ENCODE assay signal across 22 cellular contexts in the genomic region with DNA sequence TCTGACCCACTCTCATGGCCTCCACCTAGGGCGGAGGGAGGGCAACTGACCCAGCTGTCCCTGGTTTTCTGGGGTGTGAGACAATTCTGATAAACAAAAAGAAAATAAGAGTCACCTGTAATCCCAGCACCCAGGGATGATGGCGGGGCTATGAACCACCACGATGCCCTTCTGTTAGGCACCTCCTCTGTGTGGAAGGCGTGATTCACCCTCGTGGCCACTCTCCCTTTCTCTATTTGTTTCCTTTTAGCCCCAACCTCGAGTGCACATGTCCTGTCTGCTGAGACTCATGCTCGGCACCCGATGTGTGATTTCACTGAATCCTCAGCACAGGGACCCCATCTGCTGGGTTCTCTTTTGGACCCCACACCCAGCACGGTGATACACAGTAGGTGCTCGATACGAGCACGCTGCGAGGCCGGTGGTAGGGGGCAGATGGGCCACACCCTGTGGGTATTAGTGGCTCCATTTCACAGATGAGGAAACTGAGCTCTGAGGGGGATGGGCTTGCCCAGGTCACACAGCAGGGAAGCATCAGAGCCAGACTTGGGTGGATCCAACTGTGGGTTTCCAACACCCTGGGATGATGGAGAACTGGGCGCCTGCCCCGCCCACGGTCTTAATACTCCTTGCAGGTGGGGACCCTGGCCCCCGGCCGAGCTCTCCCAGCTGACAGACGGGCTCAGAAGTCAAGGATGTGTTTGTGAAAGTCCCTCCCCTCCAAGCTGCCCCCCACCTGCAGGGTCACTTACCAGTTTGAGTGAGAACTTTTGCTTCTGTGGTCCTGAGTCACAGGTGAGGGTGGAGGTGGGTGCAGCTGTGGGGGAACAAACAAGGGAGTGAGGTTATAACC. TPM values are rescaled to one million over a fixed set of nuclear protein-coding genes. Genes with fewer than 3 reads are reported as not detected.
DNase-seq lines count a peak whose midpoint lies in the region; ATAC-seq, FAIRE-seq and TF ChIP-seq lines count a peak whose summit lies in the region.
"Had no signal": no experiment of that assay in that cellular context is flagged by ENCODE, and none has a peak within 500 bp of the region (broad histone marks: within the 10 kb centered on the region; RNA-seq: fewer than 3 reads in every experiment).

No MANE protein-coding gene starts in this region.

- no peak overlapping the region for H3K9ac ChIP-seq in HepG2 (ENCODE audit: insufficient read depth, low read depth, low read length)
- H3K9ac ChIP-seq: KMS-11 had no signal

- POLR2A ChIA-PET in activated CD4-positive, alpha-beta memory T cell treated with anti-CD3 and anti-CD28 coated beads for 36 hours (lab: Charles Lee) = no interaction called here
- POLR2A ChIA-PET in activated CD4-positive, alpha-beta memory T cell treated with anti-CD3 and anti-CD28 coated beads, Interleukin-2, amount 10 ng/mL, durations not matched to agents 7 days and 5 days (lab: Charles Lee) = interaction anchor here (1.5 kb wide), 1 partner anchor 25 kb away, joined by 3 read pairs; a partner anchor contains a TSS
- POLR2A ChIA-PET in HepG2 (lab: Yijun Ruan, JAX) = no interaction called here

- H3K4me3 Mint-ChIP-seq in activated CD4-positive, alpha-beta memory T cell treated with anti-CD3 and anti-CD28 coated beads for 36 hours = no peak overlapping the region
- H3K4me3 Mint-ChIP-seq in activated CD4-positive, alpha-beta memory T cell treated with anti-CD3 and anti-CD28 coated beads, Interleukin-2, amount 10 ng/mL, durations not matched to agents 7 days and 5 days = no peak overlapping the region
- peak overlapping the region; percentile 37 for H3K4me3 Mint-ChIP-seq in endothelial cell (ENCODE audit: unreplicated experiment)
- H3K4me3 Mint-ChIP-seq: B cell, CD14-positive monocyte had no signal

- ATAC-seq in HepG2 = no peak
- no peak for ATAC-seq in right lobe of liver
- ATAC-seq: A549, HCT116 had no signal

- no peak for TF ChIP-seq RAD21 in HepG2 (CRISPR knock-in tag; IDR thresholded peaks at IDR 0.05)

- H3K9me3 ChIP-seq in HepG2 (ENCODE audit: low read length) = no peaks in the 10 kb centered on the region
- H3K9me3 ChIP-seq in right lobe of liver = no peaks in the 10 kb centered on the region
- H3K9me3 ChIP-seq: A549 had no signal

- no peaks in the 10 kb centered on the region for H4K20me1 ChIP-seq in HepG2 (ENCODE audit: insufficient read depth, low read length)

- TF ChIP-seq CTCF in HepG2 (CRISPR knock-in tag; IDR thresholded peaks at IDR 0.05) (no peak), right lobe of liver (IDR thresholded peaks at IDR 0.05) (no peak), endothelial cell (IDR thresholded peaks at IDR 0.05; ENCODE audit: unreplicated experiment) (no peak)

- DNase-seq in activated CD4-positive, alpha-beta memory T cell treated with anti-CD3 and anti-CD28 coated beads for 36 hours = peak; percentile 23
- no peak for DNase-seq in activated CD4-positive, alpha-beta memory T cell treated with anti-CD3 and anti-CD28 coated beads, Interleukin-2, amount 10 ng/mL, durations not matched to agents 7 days and 5 days
- DNase-seq in HepG2 (ENCODE audit: low spot score) (no peak), right lobe of liver (no peak), endothelial cell (ENCODE audit: low spot score) (no peak), NCI-H2227 treated with DMSO at 0.1 percent for 48 hours (lab: John Stamatoyannopoulos, UW) (no peak)
- DNase-seq in activated CD4-positive, CD25-positive, alpha-beta regulatory T cell treated with anti-CD3 and anti-CD28 coated beads, Interleukin-2, amount 50 U/mL, for 72 hours = no peak
- DNase-seq: DMS53, GF-D8, NCI-H1417, NCI-H1694 treated with DMSO at 0.1 percent for 48 hours, NCI-H2171 treated with DMSO at 0.1 percent for 48 hours, NCI-H526 had no signal

- 92% methylated on average over 14 of the region's 20 CpGs for WGBS in HepG2 (ENCODE audit: low lambda C conversion rate)
- WGBS in right lobe of liver (ENCODE audit: insufficient coverage, low coverage, low lambda C conversion rate, missing lambda C conversion rate) = 72% methylated on average over 6 of the region's 20 CpGs

- no peaks in the 10 kb centered on the region for H3K79me2 ChIP-seq in HepG2 (ENCODE audit: insufficient read depth, low read length)

- intact Hi-C loops in activated CD4-positive, alpha-beta memory T cell treated with anti-CD3 and anti-CD28 coated beads for 36 hours (cut with micrococcal nuclease) = no loop called here
- intact Hi-C loops in HepG2 (cut with micrococcal nuclease; ENCODE audit: unreplicated experiment) (no loop called here), right lobe of liver (cut with DNase I) (no loop called here)

- H3K36me3 ChIP-seq in HepG2 (replicated peaks in 1 of 2; ENCODE audit: control insufficient read depth in 1 of 2, insufficient read depth in 2 of 2, low read length in 2 of 2) = peaks cover 25 to 65% of the 10 kb centered on the region in 2 experiments
- H3K36me3 ChIP-seq in right lobe of liver = peaks cover 0 to 75% (median 25%) of the 10 kb centered on the region in 4 donors

- H2AFZ ChIP-seq in HepG2 (ENCODE audit: low read length) = no peak overlapping the region

- CTCF ChIA-PET in activated CD4-positive, alpha-beta memory T cell treated with anti-CD3 and anti-CD28 coated beads for 36 hours (lab: Charles Lee) = no interaction called here
- CTCF ChIA-PET in activated CD4-positive, alpha-beta memory T cell treated with anti-CD3 and anti-CD28 coated beads, Interleukin-2, amount 10 ng/mL, durations not matched to agents 7 days and 5 days (lab: Charles Lee) = interaction anchor here (1.9 kb wide), 1 partner anchor 17 kb away, joined by 4 read pairs; no protein-coding TSS in a partner anchor
- CTCF ChIA-PET in HepG2 (lab: Yijun Ruan, JAX; ENCODE audit: low intra/inter-chr PET ratio, low total read pairs) = no interaction called here

- no peak overlapping the region for H3K27ac ChIP-seq in HepG2 (ENCODE audit: extremely low read length, insufficient read depth, low read length)
- H3K27ac ChIP-seq in right lobe of liver = no peak overlapping the region
- H3K27ac ChIP-seq: A549, HL-60, KMS-11 had no signal

- H3K4me1 ChIP-seq in HepG2 (ENCODE audit: insufficient read depth, low read length) = no peaks in the 10 kb centered on the region
- no peaks in the 10 kb centered on the region for H3K4me1 ChIP-seq in right lobe of liver

- peaks cover 21% of the 10 kb centered on the region for H3K4me1 Mint-ChIP-seq in activated CD4-positive, alpha-beta memory T cell treated with anti-CD3 and anti-CD28 coated beads for 36 hours (ENCODE audit: low read depth)
- H3K4me1 Mint-ChIP-seq in activated CD4-positive, alpha-beta memory T cell treated with anti-CD3 and anti-CD28 coated beads, Interleukin-2, amount 10 ng/mL, durations not matched to agents 7 days and 5 days = peaks cover 42% of the 10 kb centered on the region
- no peaks in the 10 kb centered on the region for H3K4me1 Mint-ChIP-seq in endothelial cell (ENCODE audit: unreplicated experiment)

- H3K27me3 ChIP-seq in HepG2 (ENCODE audit: control insufficient read depth in 1 of 2, insufficient read depth in 2 of 2, low read length in 2 of 2) (no peaks in the 10 kb centered on the region), right lobe of liver (no peaks in the 10 kb centered on the region)

- TF ChIP-seq EP300 in HepG2 (IDR thresholded peaks at IDR 0.05; ENCODE audit: low read depth in 2 of 2, low read length in 2 of 2) (no peak), HepG2 (CRISPR knock-in tag; IDR thresholded peaks at IDR 0.05; ENCODE audit: borderline replicate concordance) (no peak)

- no peaks in the 10 kb centered on the region for H3K9me3 Mint-ChIP-seq in activated CD4-positive, alpha-beta memory T cell treated with anti-CD3 and anti-CD28 coated beads for 36 hours
- H3K9me3 Mint-ChIP-seq in activated CD4-positive, alpha-beta memory T cell treated with anti-CD3 and anti-CD28 coated beads, Interleukin-2, amount 10 ng/mL, durations not matched to agents 7 days and 5 days = no peaks in the 10 kb centered on the region
- no peaks in the 10 kb centered on the region for H3K9me3 Mint-ChIP-seq in endothelial cell (ENCODE audit: unreplicated experiment)

- TF ChIP-seq POLR2A in HepG2 (IDR thresholded peaks at IDR 0.05; ENCODE audit: insufficient read depth in 1 of 2, low read depth in 2 of 2, low read length in 2 of 2) = no peak
- TF ChIP-seq POLR2A in right lobe of liver (IDR thresholded peaks at IDR 0.05) = no peak

- no peak overlapping the region for H3K27ac Mint-ChIP-seq in activated CD4-positive, alpha-beta memory T cell treated with anti-CD3 and anti-CD28 coated beads for 36 hours
- H3K27ac Mint-ChIP-seq in activated CD4-positive, alpha-beta memory T cell treated with anti-CD3 and anti-CD28 coated beads, Interleukin-2, amount 10 ng/mL, durations not matched to agents 7 days and 5 days = no peak overlapping the region
- H3K27ac Mint-ChIP-seq in endothelial cell (ENCODE audit: unreplicated experiment) = no peak overlapping the region
- H3K27ac Mint-ChIP-seq: B cell had no signal

- no peak overlapping the region for H3K4me3 ChIP-seq in HepG2 (replicated peaks in 1 of 3; ENCODE audit: insufficient read depth in 1 of 3, low read depth in 2 of 3, low read length in 3 of 3)
- no peak overlapping the region for H3K4me3 ChIP-seq in right lobe of liver
- H3K4me3 ChIP-seq: A549 had no signal

- no peak for FAIRE-seq in HepG2 (lab: Jason Lieb, UNC)
- FAIRE-seq: A549, H1 had no signal

- H3K27me3 Mint-ChIP-seq in activated CD4-positive, alpha-beta memory T cell treated with anti-CD3 and anti-CD28 coated beads for 36 hours = no peaks in the 10 kb centered on the region
- H3K27me3 Mint-ChIP-seq in activated CD4-positive, alpha-beta memory T cell treated with anti-CD3 and anti-CD28 coated beads, Interleukin-2, amount 10 ng/mL, durations not matched to agents 7 days and 5 days = no peaks in the 10 kb centered on the region
- peaks cover 3% of the 10 kb centered on the region for H3K27me3 Mint-ChIP-seq in endothelial cell (ENCODE audit: unreplicated experiment)
- H3K27me3 Mint-ChIP-seq: B cell had no signal

- in situ Hi-C loops in HepG2 (cut with HindIII; ENCODE audit: extremely low pct_ligation_motif_present, low pct_unique_long_range_greater_than_20kb) = no loop called here

- no TSS peak for BruUV-seq in HepG2 (replicated peaks; lab: Mats Ljungman, UMichigan)

- peaks cover 38% of the 10 kb centered on the region for H3K36me3 Mint-ChIP-seq in activated CD4-positive, alpha-beta memory T cell treated with anti-CD3 and anti-CD28 coated beads for 36 hours
- peaks cover 67% of the 10 kb centered on the region for H3K36me3 Mint-ChIP-seq in activated CD4-positive, alpha-beta memory T cell treated with anti-CD3 and anti-CD28 coated beads, Interleukin-2, amount 10 ng/mL, durations not matched to agents 7 days and 5 days (ENCODE audit: low read depth)
- H3K36me3 Mint-ChIP-seq in endothelial cell (ENCODE audit: low read depth, unreplicated experiment) = peaks cover 37% of the 10 kb centered on the region

- H3K4me2 ChIP-seq in HepG2 (ENCODE audit: low read depth, low read length) = no peak overlapping the region
- H3K4me2 ChIP-seq: A549, KMS-11 had no signal

RNA-seq across cellular contexts. Expression of a gene that starts 24.9 kb away (rescaled TPM):
- 10 to 100 TPM; 54.4 to 55.8 TPM for total RNA-seq in activated CD4-positive, alpha-beta memory T cell treated with anti-CD3 and anti-CD28 coated beads for 36 hours
- total RNA-seq in activated CD4-positive, alpha-beta memory T cell treated with anti-CD3 and anti-CD28 coated beads, Interleukin-2, amount 10 ng/mL, durations not matched to agents 7 days and 5 days = 10 to 100 TPM; 80.0 to 80.6 TPM
- total RNA-seq in HepG2 (2016; rRNA removed; fragmentation: Illumina TruSeq; extraction: Trizol) (25.6 and 28.3 TPM in 2 replicates), right lobe of liver (10 to 100 TPM; 29.6 to 44.2 (median 33.0) TPM), endothelial cell (ENCODE audit: unreplicated experiment) (51.2 TPM)
- 10.4 and 11.6 TPM in 2 replicates for total RNA-seq in HepG2 (2016; cell fraction: cytosol; rRNA removed; fragmentation: Illumina TruSeq; extraction: Trizol; ENCODE audit: low read depth)
- 22.9 and 27.1 TPM in 2 replicates for total RNA-seq in HepG2 (2016; cell fraction: insoluble cytoplasmic fraction; rRNA removed; fragmentation: Illumina TruSeq; extraction: Trizol)
- total RNA-seq in HepG2 (2016; cell fraction: membrane; rRNA removed; fragmentation: Illumina TruSeq; extraction: Trizol) = 18.0 and 21.0 TPM in 2 replicates
- total RNA-seq in HepG2 (2016; cell fraction: nucleus; rRNA removed; fragmentation: Illumina TruSeq; extraction: Trizol) = 20.3 and 23.2 TPM in 2 replicates
- polyA plus RNA-seq in HepG2 (2011; rRNA removed) = 16.8 and 23.8 TPM in 2 replicates
- 12.1 and 17.8 TPM in 2 replicates for polyA plus RNA-seq in HepG2 (2011; cell fraction: cytosol; rRNA removed)
- 31.8 and 34.6 TPM in 2 replicates for polyA plus RNA-seq in HepG2 (2011; cell fraction: nucleus; rRNA removed)
- 21.1 and 21.2 TPM in 2 replicates for polyA plus RNA-seq in HepG2 (2012)
- polyA plus RNA-seq in HepG2 (2016; cell fraction: cytosol; fragmentation: Illumina TruSeq; extraction: Trizol; ENCODE audit: low read depth) = 11.8 and 13.6 TPM in 2 replicates
- 33.2 and 33.9 TPM in 2 replicates for polyA plus RNA-seq in HepG2 (2016; cell fraction: insoluble cytoplasmic fraction; fragmentation: Illumina TruSeq; extraction: Trizol; ENCODE audit: low read depth)
- polyA plus RNA-seq in HepG2 (2016; cell fraction: membrane; fragmentation: Illumina TruSeq; extraction: Trizol; ENCODE audit: low read depth) = 15.6 and 18.4 TPM in 2 replicates
- 26.8 and 29.2 TPM in 2 replicates for polyA plus RNA-seq in HepG2 (2016; cell fraction: nucleus; fragmentation: Illumina TruSeq; extraction: Trizol; ENCODE audit: insufficient read depth, low read depth)
- polyA minus RNA-seq in HepG2 (2011; rRNA and poly(A)+ RNA removed; ENCODE audit: low replicate concordance) = 15.7 and 37.7 TPM in 2 replicates
- polyA minus RNA-seq in HepG2 (2011; cell fraction: cytosol; rRNA and poly(A)+ RNA removed) = 4.7 and 10.4 TPM in 2 replicates
- polyA minus RNA-seq in HepG2 (2011; cell fraction: nucleus; rRNA and poly(A)+ RNA removed) = 25.6 and 30.6 TPM in 2 replicates

RNA-seq across cellular contexts. Expression of a gene that starts 25.5 kb away (rescaled TPM):
- 10 to 100 TPM in 1 of 2 experiments, 1 to 10 TPM in 1; 9.0 to 10.3 TPM for total RNA-seq in activated CD4-positive, alpha-beta memory T cell treated with anti-CD3 and anti-CD28 coated beads for 36 hours
- 1 to 10 TPM; 8.0 to 8.1 TPM for total RNA-seq in activated CD4-positive, alpha-beta memory T cell treated with anti-CD3 and anti-CD28 coated beads, Interleukin-2, amount 10 ng/mL, durations not matched to agents 7 days and 5 days
- total RNA-seq in HepG2 (2016; rRNA removed; fragmentation: Illumina TruSeq; extraction: Trizol) (11.9 and 13.9 TPM in 2 replicates), right lobe of liver (1 to 10 TPM; 3.1 to 6.0 (median 3.6) TPM), endothelial cell (ENCODE audit: unreplicated experiment) (10.9 TPM)
- total RNA-seq in HepG2 (2016; cell fraction: cytosol; rRNA removed; fragmentation: Illumina TruSeq; extraction: Trizol; ENCODE audit: low read depth) = 5.7 and 5.9 TPM in 2 replicates
- total RNA-seq in HepG2 (2016; cell fraction: insoluble cytoplasmic fraction; rRNA removed; fragmentation: Illumina TruSeq; extraction: Trizol) = 12.2 and 15.6 TPM in 2 replicates
- total RNA-seq in HepG2 (2016; cell fraction: membrane; rRNA removed; fragmentation: Illumina TruSeq; extraction: Trizol) = 14.1 and 14.5 TPM in 2 replicates
- total RNA-seq in HepG2 (2016; cell fraction: nucleus; rRNA removed; fragmentation: Illumina TruSeq; extraction: Trizol) = 10.8 and 11.0 TPM in 2 replicates
- 5.8 and 5.9 TPM in 2 replicates for polyA plus RNA-seq in HepG2 (2011; rRNA removed)
- 4.4 and 5.0 TPM in 2 replicates for polyA plus RNA-seq in HepG2 (2011; cell fraction: cytosol; rRNA removed)
- 8.9 and 10.0 TPM in 2 replicates for polyA plus RNA-seq in HepG2 (2011; cell fraction: nucleus; rRNA removed)
- 4.4 and 4.7 TPM in 2 replicates for polyA plus RNA-seq in HepG2 (2012)
- polyA plus RNA-seq in HepG2 (2016; cell fraction: cytosol; fragmentation: Illumina TruSeq; extraction: Trizol; ENCODE audit: low read depth) = 0.80 and 1.1 TPM in 2 replicates
- 11.9 and 12.5 TPM in 2 replicates for polyA plus RNA-seq in HepG2 (2016; cell fraction: insoluble cytoplasmic fraction; fragmentation: Illumina TruSeq; extraction: Trizol; ENCODE audit: low read depth)
- 2.0 and 2.1 TPM in 2 replicates for polyA plus RNA-seq in HepG2 (2016; cell fraction: membrane; fragmentation: Illumina TruSeq; extraction: Trizol; ENCODE audit: low read depth)
- polyA plus RNA-seq in HepG2 (2016; cell fraction: nucleus; fragmentation: Illumina TruSeq; extraction: Trizol; ENCODE audit: insufficient read depth, low read depth) = 11.9 and 14.0 TPM in 2 replicates
- 11.5 and 34.6 TPM in 2 replicates for polyA minus RNA-seq in HepG2 (2011; rRNA and poly(A)+ RNA removed; ENCODE audit: low replicate concordance)
- 3.4 and 7.7 TPM in 2 replicates for polyA minus RNA-seq in HepG2 (2011; cell fraction: cytosol; rRNA and poly(A)+ RNA removed)
- 13.1 and 17.5 TPM in 2 replicates for polyA minus RNA-seq in HepG2 (2011; cell fraction: nucleus; rRNA and poly(A)+ RNA removed)

RNA-seq across cellular contexts. Expression of a gene that starts 39.3 kb away (rescaled TPM):
- not detected for total RNA-seq in activated CD4-positive, alpha-beta memory T cell treated with anti-CD3 and anti-CD28 coated beads for 36 hours
- total RNA-seq in activated CD4-positive, alpha-beta memory T cell treated with anti-CD3 and anti-CD28 coated beads, Interleukin-2, amount 10 ng/mL, durations not matched to agents 7 days and 5 days = not detected
- total RNA-seq in HepG2 (2016; rRNA removed; fragmentation: Illumina TruSeq; extraction: Trizol) (not detected in 2 replicates), right lobe of liver (1 to 10 TPM in 5 of 6 experiments, under 1 TPM in 1; 0.74 to 3.0 (median 1.7) TPM), endothelial cell (ENCODE audit: unreplicated experiment) (not detected)
- total RNA-seq in HepG2 (2016; cell fraction: cytosol; rRNA removed; fragmentation: Illumina TruSeq; extraction: Trizol; ENCODE audit: low read depth) = not detected in 2 replicates
- total RNA-seq in HepG2 (2016; cell fraction: insoluble cytoplasmic fraction; rRNA removed; fragmentation: Illumina TruSeq; extraction: Trizol) = not detected in 2 replicates
- not detected in 2 replicates for total RNA-seq in HepG2 (2016; cell fraction: membrane; rRNA removed; fragmentation: Illumina TruSeq; extraction: Trizol)
- total RNA-seq in HepG2 (2016; cell fraction: nucleus; rRNA removed; fragmentation: Illumina TruSeq; extraction: Trizol) = not detected in 2 replicates
- polyA plus RNA-seq in HepG2 (2011; rRNA removed) = not detected in 2 replicates
- not detected in 2 replicates for polyA plus RNA-seq in HepG2 (2011; cell fraction: cytosol; rRNA removed)
- not detected in 2 replicates for polyA plus RNA-seq in HepG2 (2011; cell fraction: nucleus; rRNA removed)
- not detected in 2 replicates for polyA plus RNA-seq in HepG2 (2012)
- polyA plus RNA-seq in HepG2 (2016; cell fraction: cytosol; fragmentation: Illumina TruSeq; extraction: Trizol; ENCODE audit: low read depth) = not detected in 2 replicates
- polyA plus RNA-seq in HepG2 (2016; cell fraction: insoluble cytoplasmic fraction; fragmentation: Illumina TruSeq; extraction: Trizol; ENCODE audit: low read depth) = not detected in 2 replicates
- not detected in 2 replicates for polyA plus RNA-seq in HepG2 (2016; cell fraction: membrane; fragmentation: Illumina TruSeq; extraction: Trizol; ENCODE audit: low read depth)
- not detected in 2 replicates for polyA plus RNA-seq in HepG2 (2016; cell fraction: nucleus; fragmentation: Illumina TruSeq; extraction: Trizol; ENCODE audit: insufficient read depth, low read depth)
- polyA minus RNA-seq in HepG2 (2011; rRNA and poly(A)+ RNA removed; ENCODE audit: low replicate concordance) = not detected in 2 replicates
- not detected in 2 replicates for polyA minus RNA-seq in HepG2 (2011; cell fraction: cytosol; rRNA and poly(A)+ RNA removed)
- polyA minus RNA-seq in HepG2 (2011; cell fraction: nucleus; rRNA and poly(A)+ RNA removed) = not detected in 2 replicates
- total RNA-seq: B cell, H1, HT-29, SK-MEL-5 had no signal
- polyA plus RNA-seq: A549 had no signal
